Comparison of ENCODE assay signal across 2 cellular contexts in the genomic region with DNA sequence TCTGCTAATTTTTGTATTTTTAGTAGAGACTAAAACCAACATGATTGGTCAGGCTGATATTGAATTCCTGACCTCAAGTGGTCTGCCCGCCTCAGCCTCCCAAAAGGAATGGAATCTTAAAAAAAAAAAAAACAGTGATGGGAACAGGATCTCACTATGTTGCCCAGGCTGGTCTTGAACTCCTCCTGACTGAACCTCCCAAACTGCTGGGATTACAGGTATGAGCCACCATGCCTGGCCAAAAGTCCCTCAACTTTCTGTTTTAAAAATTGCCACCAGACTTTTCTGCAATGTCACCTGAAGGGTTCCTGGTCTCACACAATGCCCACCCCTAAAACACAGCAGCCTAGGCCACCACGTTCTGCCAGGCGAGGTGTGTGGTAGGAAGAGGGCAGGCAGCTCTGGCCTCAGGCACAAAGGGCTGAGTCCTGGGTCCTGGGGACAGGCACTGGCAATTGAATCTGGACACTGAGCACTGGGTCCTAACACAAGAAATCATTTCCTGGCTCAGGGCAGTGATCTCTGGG.
TF ChIP-seq lines count a peak whose summit lies in the region.

No MANE protein-coding gene starts in this region.

TF ChIP-seq in SK-N-SH, 30 proteins besides CTCF, POLR2A, EP300 and RAD21 (continued from another document):
- TF ChIP-seq, protein P1, sequence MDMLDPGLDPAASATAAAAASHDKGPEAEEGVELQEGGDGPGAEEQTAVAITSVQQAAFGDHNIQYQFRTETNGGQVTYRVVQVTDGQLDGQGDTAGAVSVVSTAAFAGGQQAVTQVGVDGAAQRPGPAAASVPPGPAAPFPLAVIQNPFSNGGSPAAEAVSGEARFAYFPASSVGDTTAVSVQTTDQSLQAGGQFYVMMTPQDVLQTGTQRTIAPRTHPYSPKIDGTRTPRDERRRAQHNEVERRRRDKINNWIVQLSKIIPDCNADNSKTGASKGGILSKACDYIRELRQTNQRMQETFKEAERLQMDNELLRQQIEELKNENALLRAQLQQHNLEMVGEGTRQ (IDR thresholded peaks at IDR 0.05; ENCODE audit: borderline replicate concordance, low read depth, low read length): no peak
- no peak for TF ChIP-seq MEF2A (IDR thresholded peaks at IDR 0.05; ENCODE audit: borderline replicate concordance, low read depth)

TF ChIP-seq in SK-N-SH treated with all-trans-retinoic acid at 6 μM for 48 hours, 23 proteins besides CTCF, POLR2A, EP300 and RAD21 (continued from another document):
- TF ChIP-seq ZNF8 (CRISPR knock-in tag; IDR thresholded peaks at IDR 0.05) (no peak), ZC3H10 (CRISPR knock-in tag; IDR thresholded peaks at IDR 0.05) (no peak), TSHZ2 (CRISPR knock-in tag; IDR thresholded peaks at IDR 0.05) (no peak), ARNTL (CRISPR knock-in tag; IDR thresholded peaks at IDR 0.05; ENCODE audit: borderline replicate concordance, low read depth) (no peak), GLIS3 (CRISPR knock-in tag; IDR thresholded peaks at IDR 0.05) (no peak), PPARA (CRISPR knock-in tag; IDR thresholded peaks at IDR 0.05; ENCODE audit: borderline replicate concordance) (no peak)
- TF ChIP-seq, protein P2, sequence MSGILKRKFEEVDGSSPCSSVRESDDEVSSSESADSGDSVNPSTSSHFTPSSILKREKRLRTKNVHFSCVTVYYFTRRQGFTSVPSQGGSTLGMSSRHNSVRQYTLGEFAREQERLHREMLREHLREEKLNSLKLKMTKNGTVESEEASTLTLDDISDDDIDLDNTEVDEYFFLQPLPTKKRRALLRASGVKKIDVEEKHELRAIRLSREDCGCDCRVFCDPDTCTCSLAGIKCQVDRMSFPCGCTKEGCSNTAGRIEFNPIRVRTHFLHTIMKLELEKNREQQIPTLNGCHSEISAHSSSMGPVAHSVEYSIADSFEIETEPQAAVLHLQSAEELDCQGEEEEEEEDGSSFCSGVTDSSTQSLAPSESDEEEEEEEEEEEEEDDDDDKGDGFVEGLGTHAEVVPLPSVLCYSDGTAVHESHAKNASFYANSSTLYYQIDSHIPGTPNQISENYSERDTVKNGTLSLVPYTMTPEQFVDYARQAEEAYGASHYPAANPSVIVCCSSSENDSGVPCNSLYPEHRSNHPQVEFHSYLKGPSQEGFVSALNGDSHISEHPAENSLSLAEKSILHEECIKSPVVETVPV (CRISPR knock-in tag; IDR thresholded peaks at IDR 0.05): no peak
- TF ChIP-seq, protein P3, sequence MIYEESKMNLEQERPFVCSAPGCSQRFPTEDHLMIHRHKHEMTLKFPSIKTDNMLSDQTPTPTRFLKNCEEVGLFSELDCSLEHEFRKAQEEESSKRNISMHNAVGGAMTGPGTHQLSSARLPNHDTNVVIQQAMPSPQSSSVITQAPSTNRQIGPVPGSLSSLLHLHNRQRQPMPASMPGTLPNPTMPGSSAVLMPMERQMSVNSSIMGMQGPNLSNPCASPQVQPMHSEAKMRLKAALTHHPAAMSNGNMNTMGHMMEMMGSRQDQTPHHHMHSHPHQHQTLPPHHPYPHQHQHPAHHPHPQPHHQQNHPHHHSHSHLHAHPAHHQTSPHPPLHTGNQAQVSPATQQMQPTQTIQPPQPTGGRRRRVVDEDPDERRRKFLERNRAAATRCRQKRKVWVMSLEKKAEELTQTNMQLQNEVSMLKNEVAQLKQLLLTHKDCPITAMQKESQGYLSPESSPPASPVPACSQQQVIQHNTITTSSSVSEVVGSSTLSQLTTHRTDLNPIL (CRISPR knock-in tag; IDR thresholded peaks at IDR 0.05; ENCODE audit: low read depth): no peak
- TF ChIP-seq, protein P4, sequence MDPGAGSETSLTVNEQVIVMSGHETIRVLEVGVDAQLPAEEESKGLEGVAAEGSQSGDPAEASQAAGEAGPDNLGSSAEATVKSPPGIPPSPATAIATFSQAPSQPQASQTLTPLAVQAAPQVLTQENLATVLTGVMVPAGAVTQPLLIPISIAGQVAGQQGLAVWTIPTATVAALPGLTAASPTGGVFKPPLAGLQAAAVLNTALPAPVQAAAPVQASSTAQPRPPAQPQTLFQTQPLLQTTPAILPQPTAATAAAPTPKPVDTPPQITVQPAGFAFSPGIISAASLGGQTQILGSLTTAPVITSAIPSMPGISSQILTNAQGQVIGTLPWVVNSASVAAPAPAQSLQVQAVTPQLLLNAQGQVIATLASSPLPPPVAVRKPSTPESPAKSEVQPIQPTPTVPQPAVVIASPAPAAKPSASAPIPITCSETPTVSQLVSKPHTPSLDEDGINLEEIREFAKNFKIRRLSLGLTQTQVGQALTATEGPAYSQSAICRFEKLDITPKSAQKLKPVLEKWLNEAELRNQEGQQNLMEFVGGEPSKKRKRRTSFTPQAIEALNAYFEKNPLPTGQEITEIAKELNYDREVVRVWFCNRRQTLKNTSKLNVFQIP (CRISPR knock-in tag; IDR thresholded peaks at IDR 0.05; ENCODE audit: borderline replicate concordance, low read depth): no peak
